In the genomic region with DNA sequence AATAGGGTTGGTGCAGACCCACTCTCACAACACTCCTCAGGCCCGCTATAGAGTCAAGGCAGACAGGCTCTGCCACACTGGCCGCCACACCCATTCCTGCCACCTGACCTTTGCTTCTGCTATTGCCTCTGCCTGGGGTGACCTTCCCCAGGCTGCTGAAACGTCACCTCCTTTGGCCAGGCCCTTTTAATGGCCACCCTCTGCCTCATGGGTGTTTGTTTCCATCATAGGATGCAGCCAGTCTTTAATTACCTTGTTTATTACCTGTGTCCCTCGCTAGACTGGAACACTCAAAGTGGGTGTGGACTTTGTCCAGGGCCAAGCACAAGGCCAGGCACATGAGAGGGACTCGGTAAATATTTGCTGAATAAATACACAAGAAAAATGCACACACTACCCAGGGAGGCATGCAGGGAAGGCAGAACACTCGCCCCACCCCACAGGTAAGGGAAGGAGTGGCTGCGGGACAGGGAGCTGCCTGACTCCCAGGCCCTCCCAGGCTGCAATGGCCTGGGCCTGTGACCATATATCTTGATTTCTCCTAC, we compare ENCODE assay signal across 10 cellular contexts. TPM values are rescaled to one million over a fixed set of nuclear protein-coding genes. Genes with fewer than 3 reads are reported as not detected.
DNase-seq lines count a peak whose midpoint lies in the region; ATAC-seq and TF ChIP-seq lines count a peak whose summit lies in the region.
"Had no signal": no experiment of that assay in that cellular context is flagged by ENCODE, and none has a peak within 500 bp of the region (broad histone marks: within the 10 kb centered on the region; RNA-seq: fewer than 3 reads in every experiment).

No MANE protein-coding gene starts in this region.

- POLR2A ChIA-PET in Caco-2 (lab: Charles Lee) (interaction anchor here (0.6 to 0.8 kb wide), 3 partner anchors 27 to 664 kb away, joined by 3 to 10 read pairs (median 4); no protein-coding TSS in a partner anchor), RWPE1 (lab: Yijun Ruan, JAX; ENCODE audit: low non-redundant PET) (interaction anchor here (3.6 kb wide), 1 partner anchor 39 kb away, joined by 40 read pairs; the partner anchor contains the start of gene JUND)

- H3K27me3 ChIP-seq in Caco-2 (replicated peaks; ENCODE audit: control insufficient read depth, insufficient read depth, low read length) (no peaks in the 10 kb centered on the region), esophagus (ENCODE audit: control insufficient read depth in 1 of 2, insufficient read depth in 2 of 2, low read length in 2 of 2) (no peaks in the 10 kb centered on the region), prostate gland (replicated peaks; ENCODE audit: insufficient read depth) (no peaks in the 10 kb centered on the region), gastroesophageal sphincter (no peaks in the 10 kb centered on the region)
- H3K27me3 ChIP-seq: pancreas had no signal

- H3K9me3 ChIP-seq in Caco-2 (no peaks in the 10 kb centered on the region), esophagus (ENCODE audit: control insufficient read depth in 2 of 2, insufficient read depth in 1 of 2, low read depth in 1 of 2, low read length in 1 of 2) (no peaks in the 10 kb centered on the region), prostate gland (no peaks in the 10 kb centered on the region), gastroesophageal sphincter (no peaks in the 10 kb centered on the region)
- H3K9me3 ChIP-seq: pancreas had no signal

- ATAC-seq in HG02852 (IDR thresholded peaks at IDR 0.05; ENCODE audit: unreplicated experiment) (no peak), HG02884 (IDR thresholded peaks at IDR 0.05; ENCODE audit: unreplicated experiment) (no peak), gastroesophageal sphincter (no peak)

- H3K27me3 Mint-ChIP-seq in Caco-2 (ENCODE audit: insufficient read depth, unreplicated experiment), result no peaks in the 10 kb centered on the region

- 51 to 77% methylated on average over 7 of the region's 7 CpGs for WGBS in esophagus, 2 donors
- 71% methylated on average over 7 of the region's 7 CpGs for WGBS in prostate gland
- 57 to 70% methylated on average over 3 to 4 of the region's 7 CpGs for WGBS in gastroesophageal sphincter (ENCODE audit: low coverage in 1 of 2), 2 donors

- H3K9me3 Mint-ChIP-seq in Caco-2 (ENCODE audit: unreplicated experiment), result no peaks in the 10 kb centered on the region

- peak overlapping the region; percentile 66 for H3K27ac ChIP-seq in RWPE1
- H3K27ac ChIP-seq in esophagus (ENCODE audit: low read depth in 2 of 2, low read length in 1 of 2), result peak overlapping the region; percentile 23 to 68
- H3K27ac ChIP-seq in prostate gland, result peak overlapping the region in 1 of 2 donors; percentile 56
- H3K27ac ChIP-seq in gastroesophageal sphincter, result peak overlapping the region in 2 of 4 donors; percentile 26 to 68

- no peak for TF ChIP-seq POLR2A in prostate gland (IDR thresholded peaks at IDR 0.05)
- no peak for TF ChIP-seq POLR2A in gastroesophageal sphincter (IDR thresholded peaks at IDR 0.05)

- CTCF ChIA-PET in Caco-2 (lab: Charles Lee) (interaction anchor here (0.5 to 1.4 kb wide), 2 partner anchors 9 to 64 kb away, joined by 4 read pairs; no protein-coding TSS in a partner anchor), RWPE1 (lab: Yijun Ruan, JAX) (interaction anchor here (0.6 kb wide), 1 partner anchor 91 kb away, joined by 3 read pairs; no protein-coding TSS in a partner anchor)

- H3K4me1 ChIP-seq in Caco-2, result peaks cover 34% of the 10 kb centered on the region
- H3K4me1 ChIP-seq in esophagus (ENCODE audit: control insufficient read depth in 2 of 2, insufficient read depth in 2 of 2, low read length in 1 of 2), result peaks cover 3 to 18% of the 10 kb centered on the region in 2 donors
- peaks cover 14% of the 10 kb centered on the region for H3K4me1 ChIP-seq in prostate gland (replicated peaks)
- peaks cover 0 to 69% (median 18%) of the 10 kb centered on the region in 3 donors for H3K4me1 ChIP-seq in gastroesophageal sphincter

- TF ChIP-seq CTCF in Caco-2 (IDR thresholded peaks at IDR 0.05; ENCODE audit: insufficient read depth in 1 of 2, low read depth in 1 of 2, low read length in 1 of 2, severe bottlenecking in 1 of 2, unreplicated experiment in 1 of 2), result no peak
- no peak for TF ChIP-seq CTCF in RWPE1 (conservative IDR thresholded peaks at IDR 0.05; ENCODE audit: low read depth)
- no peak for TF ChIP-seq CTCF in prostate gland (IDR thresholded peaks at IDR 0.05)
- no peak for TF ChIP-seq CTCF in gastroesophageal sphincter (IDR thresholded peaks at IDR 0.05)

- peak overlapping the region; percentile 42 for H3K4me3 Mint-ChIP-seq in Caco-2 (ENCODE audit: unreplicated experiment)

- H3K4me3 ChIP-seq in Caco-2 (ENCODE audit: low read depth, low read length), result no peak overlapping the region
- no peak overlapping the region for H3K4me3 ChIP-seq in esophagus (ENCODE audit: low read depth in 1 of 2, low read length in 2 of 2)
- H3K4me3 ChIP-seq in prostate gland, result no peak overlapping the region
- H3K4me3 ChIP-seq in gastroesophageal sphincter, result no peak overlapping the region
- H3K4me3 ChIP-seq: pancreas had no signal

- no peak for TF ChIP-seq EP300 in gastroesophageal sphincter (IDR thresholded peaks at IDR 0.05)

- H3K4me1 Mint-ChIP-seq in Caco-2 (ENCODE audit: low read depth, unreplicated experiment), result peaks cover 30% of the 10 kb centered on the region

- BruUV-seq in Caco-2 (replicated peaks; lab: Mats Ljungman, UMichigan), result no TSS peak

- intact Hi-C loops in Caco-2 (cut with micrococcal nuclease; ENCODE audit: unreplicated experiment), result no loop called here
- intact Hi-C loops in prostate gland (cut with DNase I), result loop anchor here (5.0 kb wide), 1 partner anchor 117 kb away; the partner anchor contains the start of gene RAB3A

- peaks cover 24% of the 10 kb centered on the region for H3K36me3 Mint-ChIP-seq in Caco-2 (ENCODE audit: insufficient read depth, unreplicated experiment)

- H3K36me3 ChIP-seq in Caco-2 (ENCODE audit: control insufficient read depth, insufficient read depth, low read length) (no peaks in the 10 kb centered on the region), esophagus (ENCODE audit: control insufficient read depth in 2 of 2, insufficient read depth in 2 of 2, low read length in 1 of 2) (no peaks in the 10 kb centered on the region), prostate gland (no peaks in the 10 kb centered on the region), gastroesophageal sphincter (peaks cover 0 to 9% of the 10 kb centered on the region in 2 donors)
- H3K36me3 ChIP-seq: pancreas had no signal

- H3K27ac Mint-ChIP-seq in Caco-2 (ENCODE audit: unreplicated experiment), result peak overlapping the region; percentile 22

- peak in 1 of 2 experiments; percentile 61 for DNase-seq in Caco-2
- no peak for DNase-seq in RWPE1 (ENCODE audit: low spot score)
- peak; percentile 16 for DNase-seq in prostate gland (ENCODE audit: low spot score)
- DNase-seq: NCI-H1105 treated with DMSO at 0.1 percent for 48 hours, T1000 had no signal

RNA-seq across cellular contexts. Expression of gene LSM4, which starts 3.2 kb away (rescaled TPM):
- total RNA-seq in Caco-2 (2022) (184 and 186 TPM in 2 replicates), prostate gland (100 to 1,000 TPM; 157 to 215 TPM), gastroesophageal sphincter (100 to 1,000 TPM in 1 of 4 donors, 10 to 100 TPM in 3; 81.2 to 116 (median 94.5) TPM)
- 100 to 1,000 TPM in 1 of 2 donors, 10 to 100 TPM in 1; 96.9 to 113 TPM for polyA plus RNA-seq in esophagus

RNA-seq across cellular contexts. Expression of gene PGPEP1, which starts 20.7 kb away (rescaled TPM):
- 25.6 and 26.0 TPM in 2 replicates for total RNA-seq in Caco-2 (2022)
- 1 to 10 TPM; 1.8 to 1.9 TPM for polyA plus RNA-seq in esophagus
- 10 to 100 TPM; 18.0 to 37.3 TPM for total RNA-seq in prostate gland
- total RNA-seq in gastroesophageal sphincter, result 10 to 100 TPM; 15.0 to 38.2 (median 23.1) TPM

RNA-seq across cellular contexts. Expression of gene JUND, which starts 38.2 kb away (rescaled TPM):
- total RNA-seq in Caco-2 (2022) (75.5 and 78.8 TPM in 2 replicates), prostate gland (100 to 1,000 TPM; 521 to 844 TPM), gastroesophageal sphincter (100 to 1,000 TPM; 241 to 573 (median 297) TPM)
- 10 to 100 TPM; 57.9 to 84.5 TPM for polyA plus RNA-seq in esophagus

RNA-seq across cellular contexts. Expression of gene IQCN, which starts 45.4 kb away (rescaled TPM):
- total RNA-seq in Caco-2 (2022) (1.5 and 2.1 TPM in 2 replicates), prostate gland (10 to 100 TPM in 1 of 2 donors, 1 to 10 TPM in 1; 4.1 to 19.5 TPM), gastroesophageal sphincter (1 to 10 TPM in 2 of 4 donors, under 1 TPM in 2; 0.27 to 4.4 (median 1.3) TPM)
- 10 to 100 TPM in 1 of 2 donors, under 1 TPM in 1; 0.88 to 12.2 TPM for polyA plus RNA-seq in esophagus
